9 cellular contexts compared by ENCODE assay signal in genomic region chr1:211643324-211644212, GRCh38. TPM values are rescaled to one million over a fixed set of nuclear protein-coding genes. Genes with fewer than 3 reads are reported as not detected.
A peak's percentile ranks its signal among the peaks of the same experiment; 100 is the strongest.
DNase-seq lines count a peak whose midpoint lies in the region; ATAC-seq, FAIRE-seq and TF ChIP-seq lines count a peak whose summit lies in the region.
"Had no signal": no experiment of that assay in that cellular context is flagged by ENCODE, and none has a peak within 500 bp of the region (broad histone marks: within the 10 kb centered on the region; RNA-seq: fewer than 3 reads in every experiment).

No MANE protein-coding gene starts in this region.

- H3K27me3 ChIP-seq in RWPE2 (ENCODE audit: insufficient read depth, poor library complexity, severe bottlenecking) (no peaks in the 10 kb centered on the region), pancreas (no peaks in the 10 kb centered on the region)

- peak overlapping the region; percentile 30 for H3K27ac ChIP-seq in RWPE2 (ENCODE audit: poor library complexity, severe bottlenecking)
- H3K27ac ChIP-seq in pancreas, result peak overlapping the region; percentile 67 to 79 (median 70)

- H3K9me3 Mint-ChIP-seq in endothelial cell (ENCODE audit: unreplicated experiment), result no peaks in the 10 kb centered on the region
- H3K9me3 Mint-ChIP-seq: CD4-positive, alpha-beta T cell had no signal

- ATAC-seq in RWPE2 (ENCODE audit: low read depth) (peak; percentile 70), pancreas (peak; percentile 73 to 86 (median 82)), HG02642 (IDR thresholded peaks at IDR 0.05; ENCODE audit: poor library complexity, unreplicated experiment) (no peak), HG02798 (IDR thresholded peaks at IDR 0.05; ENCODE audit: poor library complexity, unreplicated experiment) (no peak)

- intact Hi-C loops in pancreas (cut with DNase I), result no loop called here

- no peak overlapping the region for H3K4me3 Mint-ChIP-seq in endothelial cell (ENCODE audit: unreplicated experiment)
- H3K4me3 Mint-ChIP-seq: CD4-positive, alpha-beta T cell had no signal

- H3K27me3 Mint-ChIP-seq in endothelial cell (ENCODE audit: unreplicated experiment), result no peaks in the 10 kb centered on the region
- H3K27me3 Mint-ChIP-seq: CD4-positive, alpha-beta T cell had no signal

- no peak overlapping the region for H3K27ac Mint-ChIP-seq in endothelial cell (ENCODE audit: unreplicated experiment)
- H3K27ac Mint-ChIP-seq: CD4-positive, alpha-beta T cell had no signal

- H3K36me3 Mint-ChIP-seq in endothelial cell (ENCODE audit: low read depth, unreplicated experiment), result no peaks in the 10 kb centered on the region

- TF ChIP-seq CTCF in RWPE2 (IDR thresholded peaks at IDR 0.05; ENCODE audit: poor library complexity, severe bottlenecking), result no peak
- no peak for TF ChIP-seq CTCF in endothelial cell (IDR thresholded peaks at IDR 0.05; ENCODE audit: unreplicated experiment)
- TF ChIP-seq CTCF in pancreas (IDR thresholded peaks at IDR 0.05), result no peak

- H3K4me1 ChIP-seq in RWPE2 (ENCODE audit: insufficient read depth, poor library complexity, severe bottlenecking), result peaks cover 6% of the 10 kb centered on the region
- H3K4me1 ChIP-seq in pancreas, result peaks cover 17 to 21% (median 18%) of the 10 kb centered on the region in 3 donors

- peaks cover 20% of the 10 kb centered on the region for H3K4me1 Mint-ChIP-seq in endothelial cell (ENCODE audit: unreplicated experiment)

- H3K4me3 ChIP-seq in RWPE2 (ENCODE audit: severe bottlenecking), result no peak overlapping the region
- H3K4me3 ChIP-seq in pancreas, result peak overlapping the region in 1 of 4 donors; percentile 3

- no peaks in the 10 kb centered on the region for H3K9me3 ChIP-seq in RWPE2 (ENCODE audit: severe bottlenecking)
- H3K9me3 ChIP-seq in pancreas, result no peaks in the 10 kb centered on the region

- FAIRE-seq in pancreas (lab: Jason Lieb, UNC), result no peak

- peak; percentile 63 for DNase-seq in activated effector memory CD4-positive, alpha-beta T cell treated with anti-CD3 and anti-CD28 coated beads, Interleukin-2, amount 50 U/mL, for 16 hours
- DNase-seq in activated effector memory CD4-positive, alpha-beta T cell treated with Interleukin-2 at 50 U/mL for 16 hours, result no peak
- DNase-seq in RWPE2 (ENCODE audit: low spot score), result no peak
- DNase-seq in endothelial cell (ENCODE audit: low spot score), result peak; percentile 22
- DNase-seq in pancreas, result peak; percentile 85 to 94 (median 87)
- no peak for DNase-seq in GM19240 (ENCODE audit: insufficient read length, low spot score)

- H3K36me3 ChIP-seq in RWPE2 (ENCODE audit: low read depth), result no peaks in the 10 kb centered on the region
- no peaks in the 10 kb centered on the region for H3K36me3 ChIP-seq in pancreas

- WGBS in pancreas, 2 donors, result 22 to 23% methylated on average over 20 of the region's 20 CpGs

RNA-seq across cellular contexts. Expression of gene NEK2, which starts 31.9 kb away (rescaled TPM):
- total RNA-seq in endothelial cell (ENCODE audit: unreplicated experiment) (3.9 TPM), pancreas (under 1 TPM in 5 of 6 donors, not detected in 1; 0.08 to 0.55 (median 0.32) TPM)
- under 1 TPM in 1 of 2 donors, not detected in 1; 0.05 TPM for polyA plus RNA-seq in pancreas
- total RNA-seq: CD4-positive, alpha-beta T cell had no signal

Comparison
In these comparisons a context has a peak if more than half of its experiments do, and no peak if none do; other contexts are left out.
1. DNase-seq: peak in activated effector memory CD4-positive, alpha-beta T cell treated with anti-CD3 and anti-CD28 coated beads, Interleukin-2, amount 50 U/mL, for 16 hours (single experiment), endothelial cell (single experiment) and pancreas (6 of 6); none in activated effector memory CD4-positive, alpha-beta T cell treated with Interleukin-2 at 50 U/mL for 16 hours (single experiment), RWPE2 (single experiment) and GM19240 (single experiment).
2. ATAC-seq: peak in RWPE2 (single experiment) and pancreas (4 of 4); none in HG02642 (single experiment) and HG02798 (single experiment).